ENCODE assay signal across 10 cellular contexts in genomic region chr13:49998714-49999624, GRCh38. TPM values are rescaled to one million over a fixed set of nuclear protein-coding genes. Genes with fewer than 3 reads are reported as not detected.
A peak's percentile ranks its signal among the peaks of the same experiment; 100 is the strongest.
DNase-seq lines count a peak whose midpoint lies in the region; ATAC-seq and TF ChIP-seq lines count a peak whose summit lies in the region.
"Had no signal": no experiment of that assay in that cellular context is flagged by ENCODE, and none has a peak within 500 bp of the region (broad histone marks: within the 10 kb centered on the region; RNA-seq: fewer than 3 reads in every experiment).

No MANE protein-coding gene starts in this region.

- 85% methylated on average over 17 of the region's 22 CpGs for WGBS in mammary epithelial cell (ENCODE audit: low coverage, missing lambda C conversion rate)

- BruUV-seq in mammary epithelial cell (replicated peaks; lab: Mats Ljungman, UMichigan) = no TSS peak

- peak overlapping the region; percentile 89 for H3K4me2 ChIP-seq in mammary epithelial cell (ENCODE audit: insufficient read depth, low read depth, low read length)

- CTCF ChIA-PET in mammary epithelial cell (lab: Charles Lee; ENCODE audit: low non-redundant PET) = interaction anchor here (0.7 kb wide), 1 partner anchor 84 kb away, joined by 3 read pairs; no protein-coding TSS in a partner anchor

- no peaks in the 10 kb centered on the region for H3K27me3 Mint-ChIP-seq in naive B cell

- no peaks in the 10 kb centered on the region for H4K20me1 ChIP-seq in mammary epithelial cell (ENCODE audit: insufficient read depth, low read length)

- in situ Hi-C loops in mammary epithelial cell (cut with MboI; ENCODE audit: low sequenced_read_pairs in 2 of 2) = loop anchor here (25.0 kb wide), 4 partner anchors 538 to 1063 kb away; partner anchors contain the start of gene RNASEH2B (in 1 of the 2)

- H3K79me2 ChIP-seq in mammary epithelial cell (ENCODE audit: insufficient read depth, low read length) = peaks cover 52% of the 10 kb centered on the region

- H2AFZ ChIP-seq in mammary epithelial cell (ENCODE audit: low read depth, low read length) = no peak overlapping the region

- no peak for ATAC-seq in naive B cell (ENCODE audit: low read depth in 2 of 2)
- no peak for ATAC-seq in GM18517 (IDR thresholded peaks at IDR 0.05; ENCODE audit: unreplicated experiment)
- ATAC-seq in GM19395 (IDR thresholded peaks at IDR 0.05; ENCODE audit: unreplicated experiment) = no peak

- DNase-seq in AG10803 (ENCODE audit: low read depth) (no peak), HL-60 (ENCODE audit: low read depth in 1 of 2, low spot score in 1 of 2) (no peak), mammary epithelial cell (no peak), naive B cell (no peak), NCI-H345 (lab: John Stamatoyannopoulos, UW) (no peak), GM19238 (ENCODE audit: insufficient read length, low spot score) (no peak)
- DNase-seq: NCI-H2171; stimulated activated CD4-positive, alpha-beta T cell treated with anti-CD3 and anti-CD28 coated beads, Interleukin-4, amount 100 ng/mL, for 1 hour had no signal

- H3K4me3 ChIP-seq in AG10803 (ENCODE audit: low read length) = peak overlapping the region; percentile 81
- peak overlapping the region; percentile 60 for H3K4me3 ChIP-seq in HL-60 (replicated peaks; ENCODE audit: insufficient read depth, low read length)
- H3K4me3 ChIP-seq in mammary epithelial cell (replicated peaks in 1 of 3; ENCODE audit: insufficient read depth in 1 of 3, low read depth in 2 of 3, low read length in 3 of 3) = no peak overlapping the region

- H3K9ac ChIP-seq in mammary epithelial cell (ENCODE audit: insufficient read depth, low read length) = no peak overlapping the region

- peaks cover 10% of the 10 kb centered on the region for H3K36me3 ChIP-seq in mammary epithelial cell (ENCODE audit: insufficient read depth, low read length)

- H3K36me3 Mint-ChIP-seq in naive B cell = peaks cover 7 to 10% of the 10 kb centered on the region in 2 donors

- H3K4me1 ChIP-seq in mammary epithelial cell (ENCODE audit: insufficient read depth, low read length) = peaks cover 13% of the 10 kb centered on the region

- H3K27ac ChIP-seq in HL-60 (replicated peaks) (peak overlapping the region; percentile 99; the same call in 1 of the 2 replicates), mammary epithelial cell (ENCODE audit: insufficient read depth, low read depth, low read length) (no peak overlapping the region)

- H3K9me3 ChIP-seq in mammary epithelial cell (replicated peaks; ENCODE audit: insufficient read depth, low read length) = no peaks in the 10 kb centered on the region

- peak overlapping the region in 3 of 6 donors; percentile 57 to 89 (median 76) for H3K27ac Mint-ChIP-seq in naive B cell

- peaks cover 25 to 71% (median 63%) of the 10 kb centered on the region in 3 donors for H3K4me1 Mint-ChIP-seq in naive B cell

- intact Hi-C loops in mammary epithelial cell (cut with micrococcal nuclease) = loop anchor here (5.0 kb wide), 2 partner anchors 533 to 803 kb away; no protein-coding TSS in a partner anchor

- dilution Hi-C loops in mammary epithelial cell (cut with HindIII; ENCODE audit: low sequenced_read_pairs) = no loop called here

- H3K4me3 Mint-ChIP-seq in naive B cell = peak overlapping the region; percentile 83 to 97 (median 93)

- H3K9me3 Mint-ChIP-seq in naive B cell = no peaks in the 10 kb centered on the region

- H3K27me3 ChIP-seq in HL-60 (ENCODE audit: insufficient read depth, poor library complexity, severe bottlenecking) (no peaks in the 10 kb centered on the region), mammary epithelial cell (ENCODE audit: insufficient read depth, low read length) (no peaks in the 10 kb centered on the region)

- no peak for TF ChIP-seq CTCF in AG10803 (conservative IDR thresholded peaks at IDR 0.05; ENCODE audit: low read length)
- no peak for TF ChIP-seq CTCF in HL-60 (IDR thresholded peaks at IDR 0.05; ENCODE audit: insufficient read depth, low read length)
- no peak for TF ChIP-seq CTCF in mammary epithelial cell (conservative IDR thresholded peaks at IDR 0.05 in 1 of 2, IDR thresholded peaks at IDR 0.05 in 1 of 2; ENCODE audit: extremely low read depth in 1 of 2, insufficient read depth in 1 of 2, low read depth in 1 of 2, low read length in 2 of 2)

RNA-seq across cellular contexts. Expression of gene TRIM13, which starts 2.1 kb away (rescaled TPM):
- total RNA-seq in mammary epithelial cell = 10 to 100 TPM; 17.9 to 21.0 TPM
- polyA plus RNA-seq in mammary epithelial cell (10.2 TPM), naive B cell (ENCODE audit: low read depth in 6 of 6) (10 to 100 TPM; 27.4 to 42.0 (median 29.8) TPM)
- 16.5 TPM for polyA minus RNA-seq in mammary epithelial cell

RNA-seq across cellular contexts. Expression of gene KCNRG, which starts 16.3 kb away (rescaled TPM):
- total RNA-seq in mammary epithelial cell = 1 to 10 TPM in 1 of 2 donors, under 1 TPM in 1; 0.75 to 1.7 TPM
- polyA plus RNA-seq in mammary epithelial cell (0.70 TPM), naive B cell (ENCODE audit: low read depth in 6 of 6) (1 to 10 TPM in 2 of 6 donors, under 1 TPM in 3, not detected in 1; 0.66 to 1.7 (median 0.88) TPM)
- polyA minus RNA-seq in mammary epithelial cell = not detected

Comparison
In these comparisons a context has a peak if more than half of its experiments do, and no peak if none do; other contexts are left out.
1. H3K4me3 ChIP-seq: peak in AG10803 (single experiment) and HL-60 (single experiment); none in mammary epithelial cell (0 of 3).